Comparison of ENCODE assay signal across 15 cellular contexts in genomic region chr20:16314722-16315121, GRCh38.
"Had no signal": no experiment of that assay in that cellular context is flagged by ENCODE, and none has a peak within 500 bp of the region (broad histone marks: within the 10 kb centered on the region; RNA-seq: fewer than 3 reads in every experiment).

No MANE protein-coding gene starts in this region.

- H3K27ac ChIP-seq: brain microvascular endothelial cell, gastrocnemius medialis, left lung, pancreas, tibial nerve had no signal

- ATAC-seq: activated CD8-positive, alpha-beta memory T cell treated with anti-CD3 and anti-CD28 coated beads, Interleukin-2, amount 10 ng/mL, durations not matched to agents 7 days and 5 days; gastrocnemius medialis; left lung; mucosa of descending colon; pancreas had no signal

- H3K36me3 ChIP-seq: brain microvascular endothelial cell, gastrocnemius medialis, pancreas had no signal

- H3K27me3 ChIP-seq: brain microvascular endothelial cell, gastrocnemius medialis, left lung, pancreas, tibial nerve had no signal

- H3K27me3 Mint-ChIP-seq: activated CD8-positive, alpha-beta memory T cell treated with anti-CD3 and anti-CD28 coated beads, Interleukin-2, amount 10 ng/mL, durations not matched to agents 7 days and 5 days; activated naive CD8-positive, alpha-beta T cell; activated T-cell treated with anti-CD3 and anti-CD28 coated beads, Interleukin-2, amount 50 U/mL, for 24 hours had no signal

- H3K4me1 Mint-ChIP-seq: activated CD8-positive, alpha-beta memory T cell treated with anti-CD3 and anti-CD28 coated beads, Interleukin-2, amount 10 ng/mL, durations not matched to agents 7 days and 5 days had no signal

- H3K9me3 ChIP-seq: gastrocnemius medialis, left lung, mucosa of descending colon, pancreas, tibial nerve had no signal

- H3K4me3 ChIP-seq: gastrocnemius medialis, left lung, mucosa of descending colon, pancreas, tibial nerve had no signal

- H3K4me3 Mint-ChIP-seq: activated CD8-positive, alpha-beta memory T cell treated with anti-CD3 and anti-CD28 coated beads, Interleukin-2, amount 10 ng/mL, durations not matched to agents 7 days and 5 days; activated naive CD8-positive, alpha-beta T cell; activated T-cell treated with anti-CD3 and anti-CD28 coated beads, Interleukin-2, amount 50 U/mL, for 24 hours had no signal

- H3K27ac Mint-ChIP-seq: activated CD8-positive, alpha-beta memory T cell treated with anti-CD3 and anti-CD28 coated beads, Interleukin-2, amount 10 ng/mL, durations not matched to agents 7 days and 5 days; activated naive CD8-positive, alpha-beta T cell; activated T-cell treated with anti-CD3 and anti-CD28 coated beads, Interleukin-2, amount 50 U/mL, for 24 hours had no signal

- DNase-seq: activated CD4-positive, alpha-beta T cell treated with anti-CD3 and anti-CD28 coated beads, Interleukin-2, amount 50 U/mL, for 48 hours; activated CD4-positive, CD25-positive, alpha-beta regulatory T cell treated with anti-CD3 and anti-CD28 coated beads, Interleukin-2, amount 50 U/mL, for 72 hours; activated CD8-positive, alpha-beta memory T cell treated with anti-CD3 and anti-CD28 coated beads, Interleukin-2, amount 10 ng/mL, durations not matched to agents 7 days and 5 days; activated effector memory CD4-positive, alpha-beta T cell treated with Interleukin-2 at 50 U/mL for 16 hours; activated T-cell treated with anti-CD3 and anti-CD28 coated beads, Interleukin-2, amount 50 U/mL, for 24 hours; brain microvascular endothelial cell; effector memory CD4-positive, alpha-beta T cell; gastrocnemius medialis; left lung; mucosa of descending colon; pancreas; stimulated activated CD4-positive, alpha-beta T cell treated with anti-CD3 and anti-CD28 coated beads, Interleukin-4, amount 100 ng/mL, for 4 hours; T-helper 9 cell had no signal

- H3K4me1 ChIP-seq: gastrocnemius medialis, left lung, pancreas, tibial nerve had no signal
